Comparison of ENCODE assay signal across 1 cellular context in genomic region chr6:80003841-80004198, GRCh38.
TF ChIP-seq lines count a peak whose summit lies in the region.

No MANE protein-coding gene starts in this region.

TF ChIP-seq in GM23338, 12 proteins besides CTCF, POLR2A, EP300 and RAD21 (continued from another document):
- TF ChIP-seq ZNF462 (CRISPR knock-in tag; IDR thresholded peaks at IDR 0.05): no peak
- TF ChIP-seq EZH2phosphoT487 (IDR thresholded peaks at IDR 0.05; ENCODE audit: unreplicated experiment): no peak
- no peak for TF ChIP-seq NANOG (IDR thresholded peaks at IDR 0.05; ENCODE audit: borderline replicate concordance)
